Comparison of ENCODE assay signal across 18 cellular contexts in genomic region chr14:55762595-55763232, GRCh38.
A peak's percentile ranks its signal among the peaks of the same experiment; 100 is the strongest.
DNase-seq lines count a peak whose midpoint lies in the region; ATAC-seq and TF ChIP-seq lines count a peak whose summit lies in the region.
"Had no signal": no experiment of that assay in that cellular context is flagged by ENCODE, and none has a peak within 500 bp of the region (broad histone marks: within the 10 kb centered on the region; RNA-seq: fewer than 3 reads in every experiment).

No MANE protein-coding gene starts in this region.

- intact Hi-C loops in activated CD4-positive, alpha-beta T cell treated with anti-CD3 and anti-CD28 coated beads for 36 hours (cut with DNase I, micrococcal nuclease) = no loop called here

- no peak overlapping the region for H3K27ac Mint-ChIP-seq in activated CD4-positive, alpha-beta T cell treated with anti-CD3 and anti-CD28 coated beads for 36 hours
- peak overlapping the region; percentile 4 for H3K27ac Mint-ChIP-seq in glutamatergic neuron (ENCODE audit: unreplicated experiment)
- H3K27ac Mint-ChIP-seq: activated naive CD8-positive, alpha-beta T cell treated with anti-CD3 and anti-CD28 coated beads, Interleukin-2, amount 10 ng/mL, durations not matched to agents 7 days and 5 days had no signal

- H3K27me3 Mint-ChIP-seq in activated CD4-positive, alpha-beta T cell treated with anti-CD3 and anti-CD28 coated beads for 36 hours = peaks cover 3% of the 10 kb centered on the region
- H3K27me3 Mint-ChIP-seq in glutamatergic neuron (ENCODE audit: unreplicated experiment) = peaks cover 4% of the 10 kb centered on the region

- H3K4me3 Mint-ChIP-seq in activated CD4-positive, alpha-beta T cell treated with anti-CD3 and anti-CD28 coated beads for 36 hours = no peak overlapping the region
- H3K4me3 Mint-ChIP-seq in glutamatergic neuron (ENCODE audit: unreplicated experiment) = peak overlapping the region; percentile 1
- H3K4me3 Mint-ChIP-seq: activated naive CD8-positive, alpha-beta T cell treated with anti-CD3 and anti-CD28 coated beads, Interleukin-2, amount 10 ng/mL, durations not matched to agents 7 days and 5 days had no signal

- no peak for DNase-seq in activated CD4-positive, alpha-beta T cell treated with anti-CD3 and anti-CD28 coated beads for 36 hours
- DNase-seq in activated CD4-positive, alpha-beta T cell treated with anti-CD3 and anti-CD28 coated beads for 4 hours = no peak
- DNase-seq in glutamatergic neuron = no peak
- no peak for DNase-seq in hepatic stellate cell (ENCODE audit: low spot score)
- no peak for DNase-seq in T1000 (lab: John Stamatoyannopoulos, UW)
- no peak for DNase-seq in NCI-H748 treated with DMSO at 0.1 percent for 48 hours (lab: John Stamatoyannopoulos, UW)
- DNase-seq: activated CD4-positive, alpha-beta T cell treated with anti-CD3 and anti-CD28 coated beads for 48 hours; activated naive CD8-positive, alpha-beta T cell treated with anti-CD3 and anti-CD28 coated beads, Interleukin-2, amount 10 ng/mL, durations not matched to agents 7 days and 5 days; esophagus squamous epithelium; lower lobe of right lung; NCI-H2171; occipital lobe; PC-3; spleen; SW 1271; upper lobe of left lung had no signal

- H3K9me3 Mint-ChIP-seq in activated CD4-positive, alpha-beta T cell treated with anti-CD3 and anti-CD28 coated beads for 36 hours (ENCODE audit: low read depth) = no peaks in the 10 kb centered on the region
- no peaks in the 10 kb centered on the region for H3K9me3 Mint-ChIP-seq in glutamatergic neuron (ENCODE audit: unreplicated experiment)
- H3K9me3 Mint-ChIP-seq: activated naive CD8-positive, alpha-beta T cell treated with anti-CD3 and anti-CD28 coated beads, Interleukin-2, amount 10 ng/mL, durations not matched to agents 7 days and 5 days had no signal

- POLR2A ChIA-PET in activated CD4-positive, alpha-beta T cell treated with anti-CD3 and anti-CD28 coated beads for 36 hours (lab: Charles Lee) = no interaction called here

- TF ChIP-seq CTCF in glutamatergic neuron (IDR thresholded peaks at IDR 0.05; ENCODE audit: partially characterized antibody, unreplicated experiment) = no peak

- H3K4me1 Mint-ChIP-seq in activated CD4-positive, alpha-beta T cell treated with anti-CD3 and anti-CD28 coated beads for 36 hours = peaks cover 6% of the 10 kb centered on the region
- peaks cover 26% of the 10 kb centered on the region for H3K4me1 Mint-ChIP-seq in glutamatergic neuron (ENCODE audit: low read depth, unreplicated experiment)
- H3K4me1 Mint-ChIP-seq: activated naive CD8-positive, alpha-beta T cell treated with anti-CD3 and anti-CD28 coated beads, Interleukin-2, amount 10 ng/mL, durations not matched to agents 7 days and 5 days had no signal

- no peaks in the 10 kb centered on the region for H3K36me3 Mint-ChIP-seq in activated CD4-positive, alpha-beta T cell treated with anti-CD3 and anti-CD28 coated beads for 36 hours (ENCODE audit: low read depth)
- H3K36me3 Mint-ChIP-seq in glutamatergic neuron (ENCODE audit: unreplicated experiment) = no peaks in the 10 kb centered on the region
- H3K36me3 Mint-ChIP-seq: activated naive CD8-positive, alpha-beta T cell treated with anti-CD3 and anti-CD28 coated beads, Interleukin-2, amount 10 ng/mL, durations not matched to agents 7 days and 5 days had no signal

- CTCF ChIA-PET in activated CD4-positive, alpha-beta T cell treated with anti-CD3 and anti-CD28 coated beads for 36 hours (lab: Charles Lee) = no interaction called here

- peak; percentile 63 for ATAC-seq in activated CD4-positive, alpha-beta T cell treated with anti-CD3 and anti-CD28 coated beads for 36 hours
- ATAC-seq in GM21447 (IDR thresholded peaks at IDR 0.05; ENCODE audit: unreplicated experiment) (peak; percentile 80), HG03095 (IDR thresholded peaks at IDR 0.05; ENCODE audit: unreplicated experiment) (peak; percentile 84)
- ATAC-seq: lower lobe of right lung, PC-3 had no signal
